8 cellular contexts compared by ENCODE assay signal in genomic region chr4:165213991-165214709, GRCh38. TPM values are rescaled to one million over a fixed set of nuclear protein-coding genes. Genes with fewer than 3 reads are reported as not detected.
DNase-seq lines count a peak whose midpoint lies in the region; ATAC-seq, FAIRE-seq and TF ChIP-seq lines count a peak whose summit lies in the region.
"Not testable (repeated sequence)": the region's sequence is repeated elsewhere in the genome, so short reads cannot be mapped to it uniquely, and the experiment has no call there.

No MANE protein-coding gene starts in this region.

- peak overlapping the region; percentile 33 for H3K27ac Mint-ChIP-seq in activated CD8-positive, alpha-beta memory T cell treated with anti-CD3 and anti-CD28 coated beads, Interleukin-2, amount 10 ng/mL, durations not matched to agents 7 days and 5 days
- peak overlapping the region; percentile 64 for H3K27ac Mint-ChIP-seq in astrocyte (ENCODE audit: unreplicated experiment)
- peak overlapping the region in 1 of 2 donors; percentile 19 for H3K27ac Mint-ChIP-seq in stimulated activated naive CD8-positive, alpha-beta T cell treated with anti-CD3 and anti-CD28 coated beads, Interleukin-15, amount 100 ng/mL, for 72 hours

- H3K18ac ChIP-seq in mesendoderm (ENCODE audit: low read length), result not testable (repeated sequence)

- H3K23ac ChIP-seq in mesendoderm (ENCODE audit: low read length), result not testable (repeated sequence)

- H3K36me3 ChIP-seq in BLaER1 treated with 17β-estradiol and CSF1 and Interleukin-3, amounts not matched to agents 10 nM and 100 nM, result peaks cover 5 to 40% (median 14%) of the 10 kb centered on the region in 11 experiments; a peak in 19 of 22 replicates
- H3K36me3 ChIP-seq in Karpas-422 (ENCODE audit: insufficient read depth, low read length); SJSA1; astrocyte (ENCODE audit: insufficient read depth, low read length); endothelial cell of umbilical vein (ENCODE audit: control insufficient read depth in 2 of 2, extremely low read depth in 1 of 2, insufficient read depth in 2 of 2, low read length in 2 of 2); mesendoderm (ENCODE audit: control insufficient read depth, insufficient read depth, low read length): not testable (repeated sequence)

- H3K27me3 ChIP-seq in BLaER1 treated with 17β-estradiol and CSF1 and Interleukin-3, amounts not matched to agents 10 nM and 100 nM; Karpas-422 (ENCODE audit: low read length); SJSA1 (replicated peaks); astrocyte (ENCODE audit: insufficient read depth, low read length); endothelial cell of umbilical vein (ENCODE audit: control insufficient read depth in 2 of 2, insufficient read depth in 2 of 2, low read length in 2 of 2); mesendoderm (ENCODE audit: insufficient read depth, low read length, poor library complexity): not testable (repeated sequence)

- H4K20me1 ChIP-seq in BLaER1 treated with 17β-estradiol and CSF1 and Interleukin-3, amounts not matched to agents 10 nM and 100 nM, result peaks cover 17 to 74% (median 57%) of the 10 kb centered on the region in 11 experiments; a peak in 18 of 22 replicates
- H4K20me1 ChIP-seq in Karpas-422 (ENCODE audit: insufficient read depth, low read depth, low read length) (peaks cover 15% of the 10 kb centered on the region), astrocyte (ENCODE audit: insufficient read depth, low read length) (peaks cover 16% of the 10 kb centered on the region)
- H4K20me1 ChIP-seq in endothelial cell of umbilical vein (replicated peaks; ENCODE audit: control insufficient read depth, extremely low read depth, insufficient read depth, low read length), result not testable (repeated sequence)

- WGBS in mesendoderm (ENCODE audit: extremely low coverage, insufficient coverage, low lambda C conversion rate), result no CpG with 5 or more reads among the region's 6 CpGs

- not testable (repeated sequence) for FAIRE-seq in astrocyte (lab: Jason Lieb, UNC); endothelial cell of umbilical vein (lab: Jason Lieb, UNC)

- H3K4me2 ChIP-seq in BLaER1 treated with 17β-estradiol and CSF1 and Interleukin-3, amounts not matched to agents 10 nM and 100 nM, result peak overlapping the region; percentile 65 to 92 (median 84)
- peak overlapping the region; percentile 55 for H3K4me2 ChIP-seq in Karpas-422 (ENCODE audit: low read depth, low read length, poor library complexity, severe bottlenecking)
- H3K4me2 ChIP-seq in astrocyte (ENCODE audit: low read length); endothelial cell of umbilical vein (ENCODE audit: insufficient read depth, low read length); mesendoderm (ENCODE audit: low read length): not testable (repeated sequence)

- not testable (repeated sequence) for H3K9me3 Mint-ChIP-seq in activated CD8-positive, alpha-beta memory T cell treated with anti-CD3 and anti-CD28 coated beads, Interleukin-2, amount 10 ng/mL, durations not matched to agents 7 days and 5 days (ENCODE audit: low read depth); astrocyte (ENCODE audit: unreplicated experiment); stimulated activated naive CD8-positive, alpha-beta T cell treated with anti-CD3 and anti-CD28 coated beads, Interleukin-15, amount 100 ng/mL, for 72 hours

- dilution Hi-C loops in endothelial cell of umbilical vein (cut with MboI; ENCODE audit: extremely low pct_ligation_motif_present, low sequenced_read_pairs), result not testable (repeated sequence)

- not testable (repeated sequence) for H3K4me3 Mint-ChIP-seq in activated CD8-positive, alpha-beta memory T cell treated with anti-CD3 and anti-CD28 coated beads, Interleukin-2, amount 10 ng/mL, durations not matched to agents 7 days and 5 days; astrocyte (ENCODE audit: unreplicated experiment)
- peak overlapping the region; percentile 19 to 46 for H3K4me3 Mint-ChIP-seq in stimulated activated naive CD8-positive, alpha-beta T cell treated with anti-CD3 and anti-CD28 coated beads, Interleukin-15, amount 100 ng/mL, for 72 hours

- H2BK5ac ChIP-seq in mesendoderm (ENCODE audit: low read length), result not testable (repeated sequence)

- not testable (repeated sequence) for TF ChIP-seq CTCF in astrocyte (IDR thresholded peaks at IDR 0.05; ENCODE audit: insufficient read depth, low read depth, low read length); endothelial cell of umbilical vein (IDR thresholded peaks at IDR 0.05; ENCODE audit: extremely low read depth in 1 of 2, insufficient read depth in 1 of 2, low read depth in 1 of 2, low read length in 2 of 2)

- H3K36me3 Mint-ChIP-seq in activated CD8-positive, alpha-beta memory T cell treated with anti-CD3 and anti-CD28 coated beads, Interleukin-2, amount 10 ng/mL, durations not matched to agents 7 days and 5 days, result peaks cover 27% of the 10 kb centered on the region
- not testable (repeated sequence) for H3K36me3 Mint-ChIP-seq in astrocyte (ENCODE audit: low read depth, unreplicated experiment)

- peaks cover 70% of the 10 kb centered on the region for H3K4me1 Mint-ChIP-seq in activated CD8-positive, alpha-beta memory T cell treated with anti-CD3 and anti-CD28 coated beads, Interleukin-2, amount 10 ng/mL, durations not matched to agents 7 days and 5 days
- H3K4me1 Mint-ChIP-seq in astrocyte (ENCODE audit: low read depth, unreplicated experiment), result peaks cover 64% of the 10 kb centered on the region
- peaks cover 89% of the 10 kb centered on the region for H3K4me1 Mint-ChIP-seq in stimulated activated naive CD8-positive, alpha-beta T cell treated with anti-CD3 and anti-CD28 coated beads, Interleukin-15, amount 100 ng/mL, for 72 hours

- not testable (repeated sequence) for H4K8ac ChIP-seq in mesendoderm (ENCODE audit: low read depth, low read length)

- not testable (repeated sequence) for H4K5ac ChIP-seq in mesendoderm (ENCODE audit: low read length)

- H2BK15ac ChIP-seq in mesendoderm (replicated peaks; ENCODE audit: low read depth), result not testable (repeated sequence)

- not testable (repeated sequence) for H2AK5ac ChIP-seq in mesendoderm (ENCODE audit: low read length)

- peak overlapping the region in 7 of 10 experiments; percentile 3 to 36 (median 14); a peak in 7 of 20 replicates for H3K4me3 ChIP-seq in BLaER1 treated with 17β-estradiol and CSF1 and Interleukin-3, amounts not matched to agents 10 nM and 100 nM
- not testable (repeated sequence) for H3K4me3 ChIP-seq in Karpas-422 (ENCODE audit: low read length); SJSA1; astrocyte (ENCODE audit: insufficient read depth, low read depth, low read length); endothelial cell of umbilical vein (replicated peaks in 1 of 3; ENCODE audit: insufficient read depth in 1 of 3, low read depth in 1 of 3, low read length in 3 of 3); mesendoderm (ENCODE audit: low read length)

- not testable (repeated sequence) for H3K9me2 ChIP-seq in Karpas-422 (replicated peaks; ENCODE audit: insufficient read depth, low read length)

- H3K79me2 ChIP-seq in Karpas-422 (ENCODE audit: low read length) (peaks cover 98% of the 10 kb centered on the region), astrocyte (ENCODE audit: insufficient read depth, low read length) (peaks cover 34% of the 10 kb centered on the region), endothelial cell of umbilical vein (ENCODE audit: control insufficient read depth, insufficient read depth, low read length) (peaks cover 43% of the 10 kb centered on the region)
- not testable (repeated sequence) for H3K79me2 ChIP-seq in mesendoderm (ENCODE audit: control insufficient read depth, insufficient read depth, low read length)

- TF ChIP-seq POLR2A in endothelial cell of umbilical vein (IDR thresholded peaks at IDR 0.05; ENCODE audit: low read depth, low read length), result not testable (repeated sequence)

- H3K4me1 ChIP-seq in BLaER1 treated with 17β-estradiol and CSF1 and Interleukin-3, amounts not matched to agents 10 nM and 100 nM, result peaks cover 67 to 95% (median 87%) of the 10 kb centered on the region in 10 experiments
- H3K4me1 ChIP-seq in Karpas-422 (ENCODE audit: low read length), result peaks cover 73% of the 10 kb centered on the region
- peaks cover 61% of the 10 kb centered on the region for H3K4me1 ChIP-seq in SJSA1 (replicated peaks)
- H3K4me1 ChIP-seq in astrocyte (ENCODE audit: insufficient read depth, low read length), result peaks cover 14% of the 10 kb centered on the region
- peaks cover 22% of the 10 kb centered on the region for H3K4me1 ChIP-seq in endothelial cell of umbilical vein (ENCODE audit: control insufficient read depth, extremely low read depth, insufficient read depth, low read length)
- not testable (repeated sequence) for H3K4me1 ChIP-seq in mesendoderm (ENCODE audit: control insufficient read depth, low read depth, low read length)

- not testable (repeated sequence) for H3K79me1 ChIP-seq in mesendoderm (ENCODE audit: low read length)

- POLR2A ChIA-PET in endothelial cell of umbilical vein (lab: Charles Lee), result not testable (repeated sequence)

- not testable (repeated sequence) for H3K4ac ChIP-seq in mesendoderm (ENCODE audit: low read depth, low read length)

- BruUV-seq in endothelial cell of umbilical vein (replicated peaks; lab: Mats Ljungman, UMichigan), result not testable (repeated sequence)

- intact Hi-C loops in endothelial cell of umbilical vein (cut with micrococcal nuclease), result loop anchor here (1.0 kb wide), 1 partner anchor 8 kb away; no protein-coding TSS in a partner anchor

- not testable (repeated sequence) for H3K9me1 ChIP-seq in endothelial cell of umbilical vein (replicated peaks; ENCODE audit: control insufficient read depth, extremely low read depth, insufficient read depth, low read length)

- not testable (repeated sequence) for DNase-seq in Karpas-422; activated CD8-positive, alpha-beta memory T cell treated with anti-CD3 and anti-CD28 coated beads, Interleukin-2, amount 10 ng/mL, durations not matched to agents 7 days and 5 days; astrocyte (ENCODE audit: low read depth); stimulated activated naive CD8-positive, alpha-beta T cell treated with anti-CD3 and anti-CD28 coated beads, Interleukin-15, amount 100 ng/mL, for 72 hours
- DNase-seq in SJSA1 (ENCODE audit: low read depth in 1 of 2, low spot score in 2 of 2), result peak in 1 of 2 experiments; percentile 36
- DNase-seq in endothelial cell of umbilical vein (ENCODE audit: low read depth, low spot score), result peak; percentile 30
- peak; percentile 50 for DNase-seq in mesendoderm

- H2AFZ ChIP-seq in Karpas-422 (ENCODE audit: low read length); astrocyte (ENCODE audit: low read depth, low read length); endothelial cell of umbilical vein (ENCODE audit: low read depth, low read length): not testable (repeated sequence)

- H3K9ac ChIP-seq in BLaER1 treated with 17β-estradiol and CSF1 and Interleukin-3, amounts not matched to agents 10 nM and 100 nM, result peak overlapping the region; percentile 9 to 61 (median 36); a peak in 15 of 22 replicates
- H3K9ac ChIP-seq in Karpas-422 (ENCODE audit: low read length); astrocyte (ENCODE audit: low read length); endothelial cell of umbilical vein (replicated peaks; ENCODE audit: extremely low read depth, insufficient read depth, low read length); mesendoderm (ENCODE audit: low read length): not testable (repeated sequence)

- CTCF ChIA-PET in activated CD8-positive, alpha-beta memory T cell treated with anti-CD3 and anti-CD28 coated beads, Interleukin-2, amount 10 ng/mL, durations not matched to agents 7 days and 5 days (lab: Charles Lee); endothelial cell of umbilical vein (lab: Charles Lee): not testable (repeated sequence)

- not testable (repeated sequence) for H2BK120ac ChIP-seq in mesendoderm (ENCODE audit: low read depth, low read length)

- not testable (repeated sequence) for H3K9me3 ChIP-seq in BLaER1 treated with 17β-estradiol and CSF1 and Interleukin-3, amounts not matched to agents 10 nM and 100 nM (replicated peaks in 1 of 11); Karpas-422 (ENCODE audit: low read length); SJSA1 (replicated peaks); astrocyte (ENCODE audit: insufficient read depth, low read depth, low read length); endothelial cell of umbilical vein (replicated peaks; ENCODE audit: control insufficient read depth, insufficient read depth, low read length)

- not testable (repeated sequence) for H3K56ac ChIP-seq in mesendoderm (ENCODE audit: low read length)

- H3K27me3 Mint-ChIP-seq in activated CD8-positive, alpha-beta memory T cell treated with anti-CD3 and anti-CD28 coated beads, Interleukin-2, amount 10 ng/mL, durations not matched to agents 7 days and 5 days; astrocyte (ENCODE audit: low read depth, unreplicated experiment); stimulated activated naive CD8-positive, alpha-beta T cell treated with anti-CD3 and anti-CD28 coated beads, Interleukin-15, amount 100 ng/mL, for 72 hours: not testable (repeated sequence)

- ATAC-seq in activated CD8-positive, alpha-beta memory T cell treated with anti-CD3 and anti-CD28 coated beads, Interleukin-2, amount 10 ng/mL, durations not matched to agents 7 days and 5 days; stimulated activated naive CD8-positive, alpha-beta T cell treated with anti-CD3 and anti-CD28 coated beads, Interleukin-15, amount 100 ng/mL, for 72 hours: not testable (repeated sequence)

- peak overlapping the region in 10 of 11 experiments; percentile 38 to 66 (median 59); a peak in 19 of 22 replicates for H3K27ac ChIP-seq in BLaER1 treated with 17β-estradiol and CSF1 and Interleukin-3, amounts not matched to agents 10 nM and 100 nM
- 0 out of 2 replicates have a peak overlapping the region, but pooled peaks have one; percentile 15 for H3K27ac ChIP-seq in Karpas-422 (ENCODE audit: low read length)
- H3K27ac ChIP-seq in SJSA1, result peak overlapping the region; percentile 71
- not testable (repeated sequence) for H3K27ac ChIP-seq in astrocyte (ENCODE audit: low read depth, low read length); mesendoderm (ENCODE audit: low read depth, low read length)
- peak overlapping the region; percentile 15 for H3K27ac ChIP-seq in endothelial cell of umbilical vein (ENCODE audit: insufficient read depth, low read depth, low read length)

RNA-seq across cellular contexts. Expression of gene KLHL2, which starts 6.8 kb away (rescaled TPM):
- total RNA-seq in Karpas-422 (2014; rRNA removed; shearing (Covaris generic); ENCODE audit: low replicate concordance), result 27.3 and 31.5 TPM in 2 replicates
- 30.9 and 54.6 TPM in 2 replicates for total RNA-seq in SJSA1 (2014; rRNA removed; shearing (Covaris generic))
- total RNA-seq in activated CD8-positive, alpha-beta memory T cell treated with anti-CD3 and anti-CD28 coated beads, Interleukin-2, amount 10 ng/mL, durations not matched to agents 7 days and 5 days, result 10 to 100 TPM; 22.2 to 27.0 TPM
- 26.2 and 28.2 TPM in 2 replicates for total RNA-seq in astrocyte
- 22.1 and 22.9 TPM in 2 replicates for total RNA-seq in endothelial cell of umbilical vein
- 6.9 and 9.9 TPM in 2 replicates for polyA plus RNA-seq in endothelial cell of umbilical vein
- polyA plus RNA-seq in endothelial cell of umbilical vein (2011; cell fraction: cytosol; rRNA removed), result 12.7 and 14.1 TPM in 2 replicates
- polyA plus RNA-seq in endothelial cell of umbilical vein (2011; cell fraction: nucleus; rRNA removed), result 17.2 and 24.1 TPM in 2 replicates
- polyA plus RNA-seq in endothelial cell of umbilical vein (2012), result 16.7 and 21.8 TPM in 2 replicates
- polyA minus RNA-seq in endothelial cell of umbilical vein, result 13.2 and 13.3 TPM in 2 replicates
- 6.6 TPM for polyA minus RNA-seq in endothelial cell of umbilical vein (2011; cell fraction: cytosol; rRNA and poly(A)+ RNA removed)
- polyA minus RNA-seq in endothelial cell of umbilical vein (2011; cell fraction: nucleus; rRNA and poly(A)+ RNA removed), result 13.4 and 13.8 TPM in 2 replicates
- 4.8 TPM for polyA plus RNA-seq in mesendoderm (2013, experiment 1 of 2)
- polyA plus RNA-seq in mesendoderm (2013, experiment 2 of 2), result 4.5 TPM
